ENCODE assay signal across 6 cellular contexts in the genomic region with DNA sequence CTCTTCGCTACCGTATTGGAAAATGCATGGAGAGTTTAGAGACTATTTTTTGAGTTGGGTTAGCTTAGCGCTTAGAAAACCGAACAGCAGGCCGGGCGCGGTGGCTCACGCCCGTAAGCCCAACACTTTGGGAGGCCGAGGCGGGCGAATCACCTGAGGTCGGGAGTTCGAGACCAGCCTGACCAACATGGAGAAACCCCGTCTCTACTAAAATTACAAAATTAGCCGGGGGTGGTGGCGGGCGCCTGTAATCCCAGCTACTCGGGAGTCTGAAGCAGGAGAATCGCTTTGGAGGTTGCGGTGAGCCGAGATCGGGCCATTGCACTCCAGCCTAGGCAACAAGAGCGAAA. TPM values are rescaled to one million over a fixed set of nuclear protein-coding genes. Genes with fewer than 3 reads are reported as not detected.
DNase-seq lines count a peak whose midpoint lies in the region; ATAC-seq and TF ChIP-seq lines count a peak whose summit lies in the region.
"Not testable (repeated sequence)": the region's sequence is repeated elsewhere in the genome, so short reads cannot be mapped to it uniquely, and the experiment has no call there.

No MANE protein-coding gene starts in this region.

- TF ChIP-seq CTCF in SU-DHL-6 (IDR thresholded peaks at IDR 0.05; ENCODE audit: insufficient read depth, low read length, poor library complexity, severe bottlenecking); body of pancreas (IDR thresholded peaks at IDR 0.05); natural killer cell (IDR thresholded peaks at IDR 0.05); testis (IDR thresholded peaks at IDR 0.05): not testable (repeated sequence)

- H4K20me1 ChIP-seq in SU-DHL-6 (ENCODE audit: low read depth, low read length): not testable (repeated sequence)

- H3K27ac ChIP-seq in SU-DHL-6 (ENCODE audit: low read depth, low read length): not testable (repeated sequence)
- H3K27ac ChIP-seq in body of pancreas: peak overlapping the region in 3 of 4 donors; percentile 51 to 83 (median 72)
- peak overlapping the region; percentile 56 to 79 for H3K27ac ChIP-seq in testis

- peak overlapping the region; percentile 99 for H2AFZ ChIP-seq in SU-DHL-6 (ENCODE audit: low read depth, low read length, severe bottlenecking)

- peaks cover 14% of the 10 kb centered on the region for H3K4me1 ChIP-seq in body of pancreas
- H3K4me1 ChIP-seq in testis: peaks cover 10% of the 10 kb centered on the region

- H3F3A ChIP-seq in SU-DHL-6 (ENCODE audit: insufficient read depth): not testable (repeated sequence)

- H3K27ac Mint-ChIP-seq in natural killer cell: peak overlapping the region; percentile 87 to 92

- TF ChIP-seq POLR2A in body of pancreas (IDR thresholded peaks at IDR 0.05); testis (IDR thresholded peaks at IDR 0.05): not testable (repeated sequence)

- not testable (repeated sequence) for H3K79me2 ChIP-seq in SU-DHL-6 (ENCODE audit: insufficient read depth, low read length)

- not testable (repeated sequence) for H3K36me3 Mint-ChIP-seq in natural killer cell

- H3K9me2 ChIP-seq in SU-DHL-6 (replicated peaks; ENCODE audit: insufficient read depth, low read length): not testable (repeated sequence)

- WGBS in body of pancreas, 2 donors: 8 to 19% methylated on average over 17 to 24 of the region's 24 CpGs
- 9 to 11% methylated on average over 23 to 24 of the region's 24 CpGs for WGBS in testis, 2 donors

- peak overlapping the region; percentile 75 for H3K4me3 ChIP-seq in GM08714 (ENCODE audit: low read length)
- peak overlapping the region; percentile 59 for H3K4me3 ChIP-seq in SU-DHL-6 (ENCODE audit: insufficient read depth, low read length, poor library complexity, severe bottlenecking)
- peak overlapping the region; percentile 69 to 97 for H3K4me3 ChIP-seq in body of pancreas
- H3K4me3 ChIP-seq in testis: peak overlapping the region; percentile 81 to 87

- not testable (repeated sequence) for H3K27me3 Mint-ChIP-seq in natural killer cell (ENCODE audit: low read depth in 2 of 2)

- DNase-seq in body of pancreas, natural killer cell, testis: not testable (repeated sequence)
- DNase-seq in cardiac septum (ENCODE audit: low spot score): peak; percentile 54

- peak overlapping the region; percentile 86 for H3K4me3 Mint-ChIP-seq in natural killer cell

- not testable (repeated sequence) for ATAC-seq in body of pancreas, natural killer cell

- intact Hi-C loops in body of pancreas (cut with DNase I); testis (cut with DNase I; ENCODE audit: low total_unique reads): not testable (repeated sequence)
- intact Hi-C loops in cardiac septum (cut with DNase I) (loop anchor here (5.0 kb wide), 2 partner anchors 44 to 239 kb away; no protein-coding TSS in a partner anchor), natural killer cell (cut with micrococcal nuclease) (loop anchor here (2.0 kb wide), 1 partner anchor 319 kb away; no protein-coding TSS in a partner anchor)

- not testable (repeated sequence) for H3K9me3 Mint-ChIP-seq in natural killer cell

- not testable (repeated sequence) for H3K27me3 ChIP-seq in SU-DHL-6 (ENCODE audit: low read length); body of pancreas; testis

- H3K9ac ChIP-seq in SU-DHL-6 (ENCODE audit: low read length): peak overlapping the region; percentile 62

- H3K9me3 ChIP-seq in SU-DHL-6 (ENCODE audit: insufficient read depth, low read length); body of pancreas; testis: not testable (repeated sequence)

- H3K4me1 Mint-ChIP-seq in natural killer cell: peaks cover 25 to 38% of the 10 kb centered on the region in 2 donors

- H3K4me2 ChIP-seq in SU-DHL-6 (ENCODE audit: low read depth, low read length, poor library complexity, severe bottlenecking): peak overlapping the region; percentile 80

- H3K36me3 ChIP-seq in SU-DHL-6 (ENCODE audit: low read length); body of pancreas (replicated peaks in 1 of 2; ENCODE audit: insufficient read depth in 1 of 2, low read depth in 2 of 2); testis (ENCODE audit: low read depth, missing control alignments): not testable (repeated sequence)

RNA-seq across cellular contexts. Expression of a gene that starts 0.6 kb away (rescaled TPM):
- total RNA-seq in body of pancreas (10 to 100 TPM in 1 of 2 donors, 1 to 10 TPM in 1; 7.8 to 20.1 TPM), cardiac septum (15.3 TPM), natural killer cell (1 to 10 TPM; 4.0 to 6.2 (median 4.7) TPM), testis (10 to 100 TPM; 45.2 to 59.5 TPM)
- polyA plus RNA-seq in testis (ENCODE audit: insufficient read depth, low read depth, low replicate concordance): 95.7 TPM

RNA-seq across cellular contexts. Expression of a gene that starts 6.1 kb away (rescaled TPM):
- total RNA-seq in body of pancreas: not detected
- not detected for total RNA-seq in cardiac septum
- not detected for total RNA-seq in natural killer cell
- total RNA-seq in testis: 10 to 100 TPM; 14.2 to 33.8 TPM
- polyA plus RNA-seq in testis (ENCODE audit: insufficient read depth, low read depth, low replicate concordance): 52.1 TPM

RNA-seq across cellular contexts. Expression of a gene that starts 57.9 kb away (rescaled TPM):
- 10 to 100 TPM; 28.3 to 36.3 TPM for total RNA-seq in body of pancreas
- total RNA-seq in cardiac septum: 25.5 TPM
- 10 to 100 TPM; 45.1 to 69.0 (median 58.9) TPM for total RNA-seq in natural killer cell
- total RNA-seq in testis: 100 to 1,000 TPM in 1 of 2 donors, 10 to 100 TPM in 1; 99.2 to 120 TPM
- polyA plus RNA-seq in testis (ENCODE audit: insufficient read depth, low read depth, low replicate concordance): 61.8 TPM

RNA-seq across cellular contexts. Expression of a gene that starts 58.1 kb away (rescaled TPM):
- 1 to 10 TPM; 1.3 to 2.3 TPM for total RNA-seq in body of pancreas
- 1.8 TPM for total RNA-seq in cardiac septum
- total RNA-seq in natural killer cell: 1 to 10 TPM; 1.8 to 3.5 (median 2.8) TPM
- 10 to 100 TPM in 1 of 2 donors, 1 to 10 TPM in 1; 9.1 to 11.0 TPM for total RNA-seq in testis
- polyA plus RNA-seq in testis (ENCODE audit: insufficient read depth, low read depth, low replicate concordance): 6.9 TPM

Comparison
In these comparisons a context has a peak if more than half of its experiments do, and no peak if none do; other contexts are left out.
1. RNA of a gene that starts 6.1 kb away (total RNA-seq): 14.2 to 33.8 TPM in testis; not detected in body of pancreas, not detected in cardiac septum (single experiment) and not detected in natural killer cell; every median in the first group is over 10 times any median in the second.
2. Peak in every context shown above with its lines, with median percentiles within 50 percentile points of each other: H3K4me3 ChIP-seq.